In genomic region chr6:143187173-143187908, GRCh38 we compare ENCODE assay signal across 1 cellular context.
TF ChIP-seq lines count a peak whose summit lies in the region.

No MANE protein-coding gene starts in this region.

TF ChIP-seq in IMR-90, 13 proteins besides CTCF, POLR2A, EP300 and RAD21 (continued from another document):
- TF ChIP-seq USF2 (IDR thresholded peaks at IDR 0.05; ENCODE audit: low read depth, low read length) (no peak), RFX5 (IDR thresholded peaks at IDR 0.05; ENCODE audit: low read depth, low read length) (no peak)
TF ChIP-seq in IMR-90: peak in this region for 0.
